Comparison of ENCODE assay signal across 13 cellular contexts in the genomic region with DNA sequence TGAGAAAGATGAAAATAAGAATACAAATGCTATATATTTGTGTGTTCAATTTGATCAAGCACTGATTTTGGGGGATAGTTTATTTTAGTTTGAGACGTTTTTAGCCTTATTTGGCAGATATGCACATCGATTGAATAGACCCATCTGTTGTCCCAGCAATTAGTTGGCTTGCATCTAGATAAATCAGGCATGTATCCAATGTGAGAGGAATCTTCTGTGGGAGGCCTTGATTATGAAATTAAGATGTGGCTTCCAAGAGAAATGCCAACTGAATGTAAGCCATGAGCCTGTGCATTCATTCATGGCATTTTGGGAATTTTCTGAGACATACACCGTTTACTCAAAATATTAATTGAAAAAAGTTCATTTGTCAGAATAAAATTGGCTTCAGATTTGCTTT.
DNase-seq lines count a peak whose midpoint lies in the region; TF ChIP-seq lines count a peak whose summit lies in the region.
"Had no signal": no experiment of that assay in that cellular context is flagged by ENCODE, and none has a peak within 500 bp of the region (broad histone marks: within the 10 kb centered on the region; RNA-seq: fewer than 3 reads in every experiment).

No MANE protein-coding gene starts in this region.

- H4K20me1 ChIP-seq in osteoblast (ENCODE audit: insufficient read depth, low read length) = no peaks in the 10 kb centered on the region
- H4K20me1 ChIP-seq: BLaER1 treated with 17β-estradiol and CSF1 and Interleukin-3, amounts not matched to agents 10 nM and 100 nM had no signal

- H3K27ac ChIP-seq in osteoblast (ENCODE audit: low read depth, low read length) = no peak overlapping the region
- H3K27ac ChIP-seq: BLaER1 treated with 17β-estradiol and CSF1 and Interleukin-3, amounts not matched to agents 10 nM and 100 nM had no signal

- H3K79me2 ChIP-seq in osteoblast (ENCODE audit: insufficient read depth, low read length) = no peaks in the 10 kb centered on the region

- DNase-seq in DMS 273 (lab: John Stamatoyannopoulos, UW; ENCODE audit: unreplicated experiment) = peak; percentile 25
- peak; percentile 48 for DNase-seq in NCI-H1694 treated with DMSO at 0.1 percent for 48 hours (lab: John Stamatoyannopoulos, UW)
- DNase-seq in NCI-H446 treated with DMSO at 0.1 percent for 48 hours (lab: John Stamatoyannopoulos, UW) = peak; percentile 95
- DNase-seq in NCI-H1436 (lab: John Stamatoyannopoulos, UW) = no peak
- DNase-seq in osteoblast (ENCODE audit: insufficient read length, low spot score, missing footprints) = no peak
- DNase-seq in NCI-H187 treated with DMSO at 0.1 percent for 48 hours (lab: John Stamatoyannopoulos, UW) = no peak
- DNase-seq in HT-29 (ENCODE audit: low spot score) = no peak
- DNase-seq: 8988T; Calu3; CD8-positive, alpha-beta T cell; GDM1; H9 had no signal

- no peaks in the 10 kb centered on the region for H3K27me3 ChIP-seq in osteoblast (ENCODE audit: insufficient read depth, low read length)
- H3K27me3 ChIP-seq: BLaER1 treated with 17β-estradiol and CSF1 and Interleukin-3, amounts not matched to agents 10 nM and 100 nM had no signal

- H3K4me1 ChIP-seq in osteoblast (ENCODE audit: insufficient read depth, low read length) = no peaks in the 10 kb centered on the region
- H3K4me1 ChIP-seq: BLaER1 treated with 17β-estradiol and CSF1 and Interleukin-3, amounts not matched to agents 10 nM and 100 nM had no signal

- H2AFZ ChIP-seq in osteoblast (ENCODE audit: low read length) = no peak overlapping the region

- H3K9me3 ChIP-seq in osteoblast (ENCODE audit: low read depth, low read length) = no peaks in the 10 kb centered on the region
- H3K9me3 ChIP-seq: BLaER1 treated with 17β-estradiol and CSF1 and Interleukin-3, amounts not matched to agents 10 nM and 100 nM had no signal

- no peaks in the 10 kb centered on the region for H3K36me3 ChIP-seq in osteoblast (ENCODE audit: insufficient read depth, low read length)
- H3K36me3 ChIP-seq: BLaER1 treated with 17β-estradiol and CSF1 and Interleukin-3, amounts not matched to agents 10 nM and 100 nM had no signal

- no peak overlapping the region for H3K4me2 ChIP-seq in osteoblast (ENCODE audit: insufficient read depth, low read length)
- H3K4me2 ChIP-seq: BLaER1 treated with 17β-estradiol and CSF1 and Interleukin-3, amounts not matched to agents 10 nM and 100 nM had no signal

- no peak overlapping the region for H3K4me3 ChIP-seq in osteoblast (ENCODE audit: insufficient read depth, low read length)
- H3K4me3 ChIP-seq: BLaER1 treated with 17β-estradiol and CSF1 and Interleukin-3, amounts not matched to agents 10 nM and 100 nM had no signal

- TF ChIP-seq CTCF in osteoblast (IDR thresholded peaks at IDR 0.05; ENCODE audit: extremely low read depth, low read depth, low read length) = no peak

Comparison
In these comparisons a context has a peak if more than half of its experiments do, and no peak if none do; other contexts are left out.
1. DNase-seq: peak in DMS 273 (single experiment), NCI-H1694 treated with DMSO at 0.1 percent for 48 hours (single experiment) and NCI-H446 treated with DMSO at 0.1 percent for 48 hours (single experiment); none in NCI-H1436 (single experiment), osteoblast (single experiment), NCI-H187 treated with DMSO at 0.1 percent for 48 hours (single experiment) and HT-29 (single experiment).